In the genomic region with DNA sequence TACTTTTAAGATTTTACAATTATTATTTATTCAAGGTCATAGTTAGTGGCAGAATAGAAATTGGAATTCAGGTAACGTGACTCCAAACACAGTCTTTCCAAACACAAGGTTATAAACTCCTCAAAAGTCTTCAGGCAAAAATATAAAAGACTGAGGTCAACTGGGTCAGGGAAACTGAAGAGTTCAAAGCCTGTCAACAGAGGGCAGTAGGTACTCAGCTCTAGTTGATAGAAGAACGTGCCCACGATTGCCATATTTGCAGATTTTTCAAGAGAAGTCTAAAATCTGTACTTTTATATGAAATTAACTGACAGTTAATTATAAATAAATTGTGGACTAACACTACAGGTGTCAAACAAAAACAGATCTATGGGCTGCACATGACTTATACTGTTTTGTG, we compare ENCODE assay signal across 15 cellular contexts.
DNase-seq lines count a peak whose midpoint lies in the region; ATAC-seq and TF ChIP-seq lines count a peak whose summit lies in the region.
"Had no signal": no experiment of that assay in that cellular context is flagged by ENCODE, and none has a peak within 500 bp of the region (broad histone marks: within the 10 kb centered on the region; RNA-seq: fewer than 3 reads in every experiment).

No MANE protein-coding gene starts in this region.

- no peaks in the 10 kb centered on the region for H3K36me3 Mint-ChIP-seq in endodermal cell (ENCODE audit: low read depth)
- peaks cover 5% of the 10 kb centered on the region for H3K36me3 Mint-ChIP-seq in type B pancreatic cell

- no peaks in the 10 kb centered on the region for H3K9me3 Mint-ChIP-seq in endodermal cell
- H3K9me3 Mint-ChIP-seq in type B pancreatic cell = no peaks in the 10 kb centered on the region
- H3K9me3 Mint-ChIP-seq: central memory CD8-positive, alpha-beta T cell; T-helper 2 cell treated with Interferon-gamma antibody and Interleukin-4, amounts not matched to agents 5 μg/mL and 100 μg/mL, for 36 hours had no signal

- no peak for ATAC-seq in HG03565 (IDR thresholded peaks at IDR 0.05; ENCODE audit: unreplicated experiment)
- no peak for ATAC-seq in GM18861 (IDR thresholded peaks at IDR 0.05; ENCODE audit: unreplicated experiment)

- peak; percentile 23 for DNase-seq in SIG-M5 treated with dmso at 0.1 percent for 504 hours (lab: John Stamatoyannopoulos, UW; ENCODE audit: unreplicated experiment)
- DNase-seq in SIG-M5 (lab: John Stamatoyannopoulos, UW) = no peak
- peak; percentile 19 for DNase-seq in NCI-H69 (lab: John Stamatoyannopoulos, UW)
- no peak for DNase-seq in endodermal cell
- no peak for DNase-seq in type B pancreatic cell (ENCODE audit: extremely low spot score, unreplicated experiment)
- no peak for DNase-seq in cerebellum (ENCODE audit: low spot score)
- DNase-seq: activated T-cell treated with anti-CD3 and anti-CD28 coated beads for 4 hours; foreskin melanocyte; midbrain; NCI-H2029 treated with DMSO at 0.1 percent for 48 hours; stimulated activated naive CD4-positive, alpha-beta T cell had no signal

- no peak overlapping the region for H3K27ac ChIP-seq in endodermal cell (ENCODE audit: low read depth, low read length)

- no peaks in the 10 kb centered on the region for H3K4me1 ChIP-seq in endodermal cell (ENCODE audit: control insufficient read depth, insufficient read depth, low read length)

- WGBS in endodermal cell (ENCODE audit: insufficient coverage in 1 of 2, insufficient read length in 1 of 2), 2 experiments = 64% methylated on average over 3 of the region's 3 CpGs; no CpG with 5 or more reads in 1 of the 2 experiments

- H3K4me1 Mint-ChIP-seq in endodermal cell = no peaks in the 10 kb centered on the region
- peaks cover 11% of the 10 kb centered on the region for H3K4me1 Mint-ChIP-seq in type B pancreatic cell (ENCODE audit: unreplicated experiment)

- H3K27ac Mint-ChIP-seq in endodermal cell (no peak overlapping the region), type B pancreatic cell (no peak overlapping the region)
- H3K27ac Mint-ChIP-seq: T-helper 2 cell treated with Interferon-gamma antibody and Interleukin-4, amounts not matched to agents 5 μg/mL and 100 μg/mL, for 36 hours had no signal

- H3K4me3 Mint-ChIP-seq in endodermal cell (no peak overlapping the region), type B pancreatic cell (no peak overlapping the region)
- H3K4me3 Mint-ChIP-seq: central memory CD8-positive, alpha-beta T cell; T-helper 2 cell treated with Interferon-gamma antibody and Interleukin-4, amounts not matched to agents 5 μg/mL and 100 μg/mL, for 36 hours had no signal

- no peak overlapping the region for H3K9ac ChIP-seq in endodermal cell (ENCODE audit: extremely low read depth, low read length, poor library complexity, severe bottlenecking)

- H3K27me3 Mint-ChIP-seq in endodermal cell (ENCODE audit: insufficient read depth) (no peaks in the 10 kb centered on the region), type B pancreatic cell (no peaks in the 10 kb centered on the region)
- H3K27me3 Mint-ChIP-seq: central memory CD8-positive, alpha-beta T cell had no signal

- TF ChIP-seq CTCF in endodermal cell (conservative IDR thresholded peaks at IDR 0.05) (peak; percentile 81), type B pancreatic cell (conservative IDR thresholded peaks at IDR 0.05) (peak; percentile 31)

- no peaks in the 10 kb centered on the region for H3K27me3 ChIP-seq in endodermal cell (ENCODE audit: control insufficient read depth, insufficient read depth, low read length, poor library complexity, severe bottlenecking)

- no peaks in the 10 kb centered on the region for H3K9me3 ChIP-seq in endodermal cell (ENCODE audit: control insufficient read depth, low read length)

- H3K4me3 ChIP-seq in endodermal cell (ENCODE audit: low read length) = no peak overlapping the region

- H3K36me3 ChIP-seq in endodermal cell (ENCODE audit: control insufficient read depth, insufficient read depth, low read length) = no peaks in the 10 kb centered on the region

Comparison
In these comparisons a context has a peak if more than half of its experiments do, and no peak if none do; other contexts are left out.
1. DNase-seq: peak in SIG-M5 treated with dmso at 0.1 percent for 504 hours (single experiment) and NCI-H69 (single experiment); none in SIG-M5 (single experiment), endodermal cell (single experiment), type B pancreatic cell (single experiment) and cerebellum (single experiment).